Comparison of ENCODE assay signal across 1 cellular context in the genomic region with DNA sequence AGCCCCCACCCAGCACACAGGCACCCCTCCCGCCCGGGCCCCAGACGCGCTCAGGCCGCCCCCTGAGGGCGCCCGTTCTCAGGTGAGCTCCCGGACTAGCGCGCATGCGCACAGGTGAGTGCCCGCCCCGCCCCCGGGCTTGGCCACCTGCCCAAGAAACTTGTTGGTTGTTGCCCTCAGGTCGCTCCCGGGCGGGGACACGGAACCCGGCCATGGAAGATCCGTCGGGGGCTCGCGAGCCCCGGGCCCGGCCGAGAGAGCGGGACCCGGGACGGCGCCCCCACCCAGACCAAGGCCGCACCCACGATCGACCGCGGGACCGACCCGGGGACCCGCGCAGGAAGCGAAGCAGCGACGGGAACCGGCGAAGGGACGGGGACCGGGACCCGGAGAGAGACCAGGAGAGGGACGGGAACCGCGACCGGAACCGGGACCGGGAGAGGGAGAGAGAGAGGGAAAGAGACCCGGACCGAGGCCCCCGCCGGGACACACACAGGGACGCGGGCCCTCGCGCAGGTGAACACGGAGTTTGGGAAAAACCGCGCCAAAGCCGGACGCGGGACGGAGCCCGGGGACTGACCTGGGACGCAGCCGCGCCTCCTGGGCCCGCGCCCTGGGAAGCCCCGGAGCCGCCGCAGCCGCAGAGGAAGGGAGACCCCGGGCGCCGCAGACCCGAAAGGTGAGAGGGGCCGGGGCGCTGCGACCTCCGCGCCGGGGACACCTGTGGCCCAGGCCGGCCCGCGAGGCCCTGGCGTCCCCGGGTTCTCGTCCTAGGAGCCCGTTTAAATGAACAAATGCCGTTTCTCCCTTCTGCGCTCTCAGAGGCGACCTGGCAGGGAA.
TF ChIP-seq lines count a peak whose summit lies in the region.

A gene with protein sequence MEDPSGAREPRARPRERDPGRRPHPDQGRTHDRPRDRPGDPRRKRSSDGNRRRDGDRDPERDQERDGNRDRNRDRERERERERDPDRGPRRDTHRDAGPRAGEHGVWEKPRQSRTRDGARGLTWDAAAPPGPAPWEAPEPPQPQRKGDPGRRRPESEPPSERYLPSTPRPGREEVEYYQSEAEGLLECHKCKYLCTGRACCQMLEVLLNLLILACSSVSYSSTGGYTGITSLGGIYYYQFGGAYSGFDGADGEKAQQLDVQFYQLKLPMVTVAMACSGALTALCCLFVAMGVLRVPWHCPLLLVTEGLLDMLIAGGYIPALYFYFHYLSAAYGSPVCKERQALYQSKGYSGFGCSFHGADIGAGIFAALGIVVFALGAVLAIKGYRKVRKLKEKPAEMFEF (plus strand): TSS at position 167 of the 840 bp plus-strand sequence. CDS start 46 bp downstream, at position 213.

TF ChIP-seq in HepG2, 621 proteins besides CTCF, POLR2A, EP300 and RAD21 (continued from another document and continues in another):
- TF ChIP-seq ZNF180 (CRISPR knock-in tag; IDR thresholded peaks at IDR 0.05; ENCODE audit: borderline replicate concordance, low read depth) (no peak), NFIC (IDR thresholded peaks at IDR 0.05; ENCODE audit: low read length) (no peak), ZNF775 (CRISPR knock-in tag; IDR thresholded peaks at IDR 0.05; ENCODE audit: borderline replicate concordance) (no peak), MTA1 (CRISPR knock-in tag; IDR thresholded peaks at IDR 0.05; ENCODE audit: borderline replicate concordance) (peak; percentile 76; the same call in 1 of the 2 replicates), KLF12 (CRISPR knock-in tag; IDR thresholded peaks at IDR 0.05; ENCODE audit: borderline replicate concordance) (peak; percentile 85; the same call in 1 of the 2 replicates), MAFK (conservative IDR thresholded peaks at IDR 0.05 in 1 of 2, IDR thresholded peaks at IDR 0.05 in 1 of 2; ENCODE audit: low read length in 2 of 2) (no peak), PRPF4 (IDR thresholded peaks at IDR 0.05; ENCODE audit: low read depth, low read length, poor library complexity, severe bottlenecking) (no peak), GATA4 (IDR thresholded peaks at IDR 0.05; ENCODE audit: borderline replicate concordance, low read depth) (no peak), AGO1 (IDR thresholded peaks at IDR 0.05; ENCODE audit: low read depth, low read length, poor library complexity, severe bottlenecking) (no peak), CHD2 (IDR thresholded peaks at IDR 0.05; ENCODE audit: low read depth, low read length) (no peak), ADNP (CRISPR knock-in tag; IDR thresholded peaks at IDR 0.05) (no peak), HDAC1 (CRISPR knock-in tag; IDR thresholded peaks at IDR 0.05) (peak; percentile 65), NR2F2 (IDR thresholded peaks at IDR 0.05; ENCODE audit: borderline replicate concordance, low read depth) (no peak), ZNF577 (CRISPR knock-in tag; IDR thresholded peaks at IDR 0.05; ENCODE audit: borderline replicate concordance, low read depth) (no peak), ZNF878 (CRISPR knock-in tag; IDR thresholded peaks at IDR 0.05) (no peak; the same call in 1 of the 2 replicates), SAP130 (CRISPR knock-in tag; IDR thresholded peaks at IDR 0.05; ENCODE audit: low read depth) (0 out of 2 replicates have a peak, but pooled peaks have one; percentile 52), ZNF207 (IDR thresholded peaks at IDR 0.05; ENCODE audit: borderline replicate concordance) (no peak), MATR3 (CRISPR knock-in tag; IDR thresholded peaks at IDR 0.05) (no peak), PHF21A (CRISPR knock-in tag; IDR thresholded peaks at IDR 0.05) (peak; percentile 7; the same call in 1 of the 2 replicates), SKI (IDR thresholded peaks at IDR 0.05; ENCODE audit: partially characterized antibody) (no peak), ZBTB3 (CRISPR knock-in tag; IDR thresholded peaks at IDR 0.05; ENCODE audit: borderline replicate concordance, low read depth) (no peak), ZNF496 (CRISPR knock-in tag; IDR thresholded peaks at IDR 0.05; ENCODE audit: insufficient replicate concordance) (no peak), ZNF749 (CRISPR knock-in tag; IDR thresholded peaks at IDR 0.05; ENCODE audit: borderline replicate concordance) (no peak), HIVEP1 (CRISPR knock-in tag; IDR thresholded peaks at IDR 0.05) (no peak), ZNF121 (CRISPR knock-in tag; IDR thresholded peaks at IDR 0.05) (peak; percentile 23; the same call in 1 of the 2 replicates), ZNF446 (CRISPR knock-in tag; IDR thresholded peaks at IDR 0.05) (no peak), ATRX (CRISPR knock-in tag; IDR thresholded peaks at IDR 0.05; ENCODE audit: borderline replicate concordance) (no peak), ZNF333 (CRISPR knock-in tag; IDR thresholded peaks at IDR 0.05; ENCODE audit: borderline replicate concordance) (0 out of 2 replicates have a peak, but pooled peaks have one; percentile 68), ARHGAP35 (CRISPR knock-in tag; IDR thresholded peaks at IDR 0.05; ENCODE audit: borderline replicate concordance) (peak; percentile 73; the same call in 1 of the 2 replicates), SRSF9 (IDR thresholded peaks at IDR 0.05; ENCODE audit: borderline replicate concordance, insufficient read depth, low read depth, low read length, poor library complexity, severe bottlenecking) (no peak), XBP1 (CRISPR knock-in tag; IDR thresholded peaks at IDR 0.05) (no peak), ZNF382 (CRISPR knock-in tag; IDR thresholded peaks at IDR 0.05; ENCODE audit: borderline replicate concordance) (no peak)
- TF ChIP-seq, protein P1, sequence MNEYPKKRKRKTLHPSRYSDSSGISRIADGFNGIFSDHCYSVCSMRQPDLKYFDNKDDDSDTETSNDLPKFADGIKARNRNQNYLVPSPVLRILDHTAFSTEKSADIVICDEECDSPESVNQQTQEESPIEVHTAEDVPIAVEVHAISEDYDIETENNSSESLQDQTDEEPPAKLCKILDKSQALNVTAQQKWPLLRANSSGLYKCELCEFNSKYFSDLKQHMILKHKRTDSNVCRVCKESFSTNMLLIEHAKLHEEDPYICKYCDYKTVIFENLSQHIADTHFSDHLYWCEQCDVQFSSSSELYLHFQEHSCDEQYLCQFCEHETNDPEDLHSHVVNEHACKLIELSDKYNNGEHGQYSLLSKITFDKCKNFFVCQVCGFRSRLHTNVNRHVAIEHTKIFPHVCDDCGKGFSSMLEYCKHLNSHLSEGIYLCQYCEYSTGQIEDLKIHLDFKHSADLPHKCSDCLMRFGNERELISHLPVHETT (CRISPR knock-in tag; conservative IDR thresholded peaks at IDR 0.05), result peak; percentile 67; the same call in 1 of the 2 replicates
- TF ChIP-seq, protein P2, sequence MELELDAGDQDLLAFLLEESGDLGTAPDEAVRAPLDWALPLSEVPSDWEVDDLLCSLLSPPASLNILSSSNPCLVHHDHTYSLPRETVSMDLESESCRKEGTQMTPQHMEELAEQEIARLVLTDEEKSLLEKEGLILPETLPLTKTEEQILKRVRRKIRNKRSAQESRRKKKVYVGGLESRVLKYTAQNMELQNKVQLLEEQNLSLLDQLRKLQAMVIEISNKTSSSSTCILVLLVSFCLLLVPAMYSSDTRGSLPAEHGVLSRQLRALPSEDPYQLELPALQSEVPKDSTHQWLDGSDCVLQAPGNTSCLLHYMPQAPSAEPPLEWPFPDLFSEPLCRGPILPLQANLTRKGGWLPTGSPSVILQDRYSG (CRISPR knock-in tag; IDR thresholded peaks at IDR 0.05), result no peak
- TF ChIP-seq, protein P3, sequence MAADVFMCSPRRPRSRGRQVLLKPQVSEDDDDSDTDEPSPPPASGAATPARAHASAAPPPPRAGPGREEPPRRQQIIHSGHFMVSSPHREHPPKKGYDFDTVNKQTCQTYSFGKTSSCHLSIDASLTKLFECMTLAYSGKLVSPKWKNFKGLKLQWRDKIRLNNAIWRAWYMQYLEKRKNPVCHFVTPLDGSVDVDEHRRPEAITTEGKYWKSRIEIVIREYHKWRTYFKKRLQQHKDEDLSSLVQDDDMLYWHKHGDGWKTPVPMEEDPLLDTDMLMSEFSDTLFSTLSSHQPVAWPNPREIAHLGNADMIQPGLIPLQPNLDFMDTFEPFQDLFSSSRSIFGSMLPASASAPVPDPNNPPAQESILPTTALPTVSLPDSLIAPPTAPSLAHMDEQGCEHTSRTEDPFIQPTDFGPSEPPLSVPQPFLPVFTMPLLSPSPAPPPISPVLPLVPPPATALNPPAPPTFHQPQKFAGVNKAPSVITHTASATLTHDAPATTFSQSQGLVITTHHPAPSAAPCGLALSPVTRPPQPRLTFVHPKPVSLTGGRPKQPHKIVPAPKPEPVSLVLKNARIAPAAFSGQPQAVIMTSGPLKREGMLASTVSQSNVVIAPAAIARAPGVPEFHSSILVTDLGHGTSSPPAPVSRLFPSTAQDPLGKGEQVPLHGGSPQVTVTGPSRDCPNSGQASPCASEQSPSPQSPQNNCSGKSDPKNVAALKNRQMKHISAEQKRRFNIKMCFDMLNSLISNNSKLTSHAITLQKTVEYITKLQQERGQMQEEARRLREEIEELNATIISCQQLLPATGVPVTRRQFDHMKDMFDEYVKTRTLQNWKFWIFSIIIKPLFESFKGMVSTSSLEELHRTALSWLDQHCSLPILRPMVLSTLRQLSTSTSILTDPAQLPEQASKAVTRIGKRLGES (CRISPR knock-in tag; IDR thresholded peaks at IDR 0.05; ENCODE audit: borderline replicate concordance), result no peak
- TF ChIP-seq, protein P4, sequence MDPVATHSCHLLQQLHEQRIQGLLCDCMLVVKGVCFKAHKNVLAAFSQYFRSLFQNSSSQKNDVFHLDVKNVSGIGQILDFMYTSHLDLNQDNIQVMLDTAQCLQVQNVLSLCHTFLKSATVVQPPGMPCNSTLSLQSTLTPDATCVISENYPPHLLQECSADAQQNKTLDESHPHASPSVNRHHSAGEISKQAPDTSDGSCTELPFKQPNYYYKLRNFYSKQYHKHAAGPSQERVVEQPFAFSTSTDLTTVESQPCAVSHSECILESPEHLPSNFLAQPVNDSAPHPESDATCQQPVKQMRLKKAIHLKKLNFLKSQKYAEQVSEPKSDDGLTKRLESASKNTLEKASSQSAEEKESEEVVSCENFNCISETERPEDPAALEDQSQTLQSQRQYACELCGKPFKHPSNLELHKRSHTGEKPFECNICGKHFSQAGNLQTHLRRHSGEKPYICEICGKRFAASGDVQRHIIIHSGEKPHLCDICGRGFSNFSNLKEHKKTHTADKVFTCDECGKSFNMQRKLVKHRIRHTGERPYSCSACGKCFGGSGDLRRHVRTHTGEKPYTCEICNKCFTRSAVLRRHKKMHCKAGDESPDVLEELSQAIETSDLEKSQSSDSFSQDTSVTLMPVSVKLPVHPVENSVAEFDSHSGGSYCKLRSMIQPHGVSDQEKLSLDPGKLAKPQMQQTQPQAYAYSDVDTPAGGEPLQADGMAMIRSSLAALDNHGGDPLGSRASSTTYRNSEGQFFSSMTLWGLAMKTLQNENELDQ (CRISPR knock-in tag; IDR thresholded peaks at IDR 0.05; ENCODE audit: borderline replicate concordance), result no peak
- TF ChIP-seq, protein P5, sequence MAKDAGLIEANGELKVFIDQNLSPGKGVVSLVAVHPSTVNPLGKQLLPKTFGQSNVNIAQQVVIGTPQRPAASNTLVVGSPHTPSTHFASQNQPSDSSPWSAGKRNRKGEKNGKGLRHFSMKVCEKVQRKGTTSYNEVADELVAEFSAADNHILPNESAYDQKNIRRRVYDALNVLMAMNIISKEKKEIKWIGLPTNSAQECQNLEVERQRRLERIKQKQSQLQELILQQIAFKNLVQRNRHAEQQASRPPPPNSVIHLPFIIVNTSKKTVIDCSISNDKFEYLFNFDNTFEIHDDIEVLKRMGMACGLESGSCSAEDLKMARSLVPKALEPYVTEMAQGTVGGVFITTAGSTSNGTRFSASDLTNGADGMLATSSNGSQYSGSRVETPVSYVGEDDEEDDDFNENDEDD (CRISPR knock-in tag; IDR thresholded peaks at IDR 0.05; ENCODE audit: borderline replicate concordance), result no peak; the same call in 1 of the 2 replicates
- TF ChIP-seq, protein P6, sequence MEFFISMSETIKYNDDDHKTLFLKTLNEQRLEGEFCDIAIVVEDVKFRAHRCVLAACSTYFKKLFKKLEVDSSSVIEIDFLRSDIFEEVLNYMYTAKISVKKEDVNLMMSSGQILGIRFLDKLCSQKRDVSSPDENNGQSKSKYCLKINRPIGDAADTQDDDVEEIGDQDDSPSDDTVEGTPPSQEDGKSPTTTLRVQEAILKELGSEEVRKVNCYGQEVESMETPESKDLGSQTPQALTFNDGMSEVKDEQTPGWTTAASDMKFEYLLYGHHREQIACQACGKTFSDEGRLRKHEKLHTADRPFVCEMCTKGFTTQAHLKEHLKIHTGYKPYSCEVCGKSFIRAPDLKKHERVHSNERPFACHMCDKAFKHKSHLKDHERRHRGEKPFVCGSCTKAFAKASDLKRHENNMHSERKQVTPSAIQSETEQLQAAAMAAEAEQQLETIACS (CRISPR knock-in tag; IDR thresholded peaks at IDR 0.05), result no peak
- TF ChIP-seq, protein P7, sequence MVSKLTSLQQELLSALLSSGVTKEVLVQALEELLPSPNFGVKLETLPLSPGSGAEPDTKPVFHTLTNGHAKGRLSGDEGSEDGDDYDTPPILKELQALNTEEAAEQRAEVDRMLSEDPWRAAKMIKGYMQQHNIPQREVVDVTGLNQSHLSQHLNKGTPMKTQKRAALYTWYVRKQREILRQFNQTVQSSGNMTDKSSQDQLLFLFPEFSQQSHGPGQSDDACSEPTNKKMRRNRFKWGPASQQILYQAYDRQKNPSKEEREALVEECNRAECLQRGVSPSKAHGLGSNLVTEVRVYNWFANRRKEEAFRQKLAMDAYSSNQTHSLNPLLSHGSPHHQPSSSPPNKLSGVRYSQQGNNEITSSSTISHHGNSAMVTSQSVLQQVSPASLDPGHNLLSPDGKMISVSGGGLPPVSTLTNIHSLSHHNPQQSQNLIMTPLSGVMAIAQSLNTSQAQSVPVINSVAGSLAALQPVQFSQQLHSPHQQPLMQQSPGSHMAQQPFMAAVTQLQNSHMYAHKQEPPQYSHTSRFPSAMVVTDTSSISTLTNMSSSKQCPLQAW (CRISPR knock-in tag; IDR thresholded peaks at IDR 0.05), result peak; percentile 58; the same call in 1 of the 2 replicates
- TF ChIP-seq, protein P8, sequence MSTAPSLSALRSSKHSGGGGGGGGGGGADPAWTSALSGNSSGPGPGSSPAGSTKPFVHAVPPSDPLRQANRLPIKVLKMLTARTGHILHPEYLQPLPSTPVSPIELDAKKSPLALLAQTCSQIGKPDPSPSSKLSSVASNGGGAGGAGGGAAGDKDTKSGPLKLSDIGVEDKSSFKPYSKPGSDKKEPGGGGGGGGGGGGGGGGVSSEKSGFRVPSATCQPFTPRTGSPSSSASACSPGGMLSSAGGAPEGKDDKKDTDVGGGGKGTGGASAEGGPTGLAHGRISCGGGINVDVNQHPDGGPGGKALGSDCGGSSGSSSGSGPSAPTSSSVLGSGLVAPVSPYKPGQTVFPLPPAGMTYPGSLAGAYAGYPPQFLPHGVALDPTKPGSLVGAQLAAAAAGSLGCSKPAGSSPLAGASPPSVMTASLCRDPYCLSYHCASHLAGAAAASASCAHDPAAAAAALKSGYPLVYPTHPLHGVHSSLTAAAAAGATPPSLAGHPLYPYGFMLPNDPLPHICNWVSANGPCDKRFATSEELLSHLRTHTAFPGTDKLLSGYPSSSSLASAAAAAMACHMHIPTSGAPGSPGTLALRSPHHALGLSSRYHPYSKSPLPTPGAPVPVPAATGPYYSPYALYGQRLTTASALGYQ (CRISPR knock-in tag; IDR thresholded peaks at IDR 0.05), result no peak
- TF ChIP-seq, protein P9, sequence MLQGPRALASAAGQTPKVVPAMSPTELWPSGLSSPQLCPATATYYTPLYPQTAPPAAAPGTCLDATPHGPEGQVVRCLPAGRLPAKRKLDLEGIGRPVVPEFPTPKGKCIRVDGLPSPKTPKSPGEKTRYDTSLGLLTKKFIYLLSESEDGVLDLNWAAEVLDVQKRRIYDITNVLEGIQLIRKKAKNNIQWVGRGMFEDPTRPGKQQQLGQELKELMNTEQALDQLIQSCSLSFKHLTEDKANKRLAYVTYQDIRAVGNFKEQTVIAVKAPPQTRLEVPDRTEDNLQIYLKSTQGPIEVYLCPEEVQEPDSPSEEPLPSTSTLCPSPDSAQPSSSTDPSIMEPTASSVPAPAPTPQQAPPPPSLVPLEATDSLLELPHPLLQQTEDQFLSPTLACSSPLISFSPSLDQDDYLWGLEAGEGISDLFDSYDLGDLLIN (CRISPR knock-in tag; IDR thresholded peaks at IDR 0.05; ENCODE audit: borderline replicate concordance), result no peak
